Comparison of ENCODE assay signal across 8 cellular contexts in the genomic region with DNA sequence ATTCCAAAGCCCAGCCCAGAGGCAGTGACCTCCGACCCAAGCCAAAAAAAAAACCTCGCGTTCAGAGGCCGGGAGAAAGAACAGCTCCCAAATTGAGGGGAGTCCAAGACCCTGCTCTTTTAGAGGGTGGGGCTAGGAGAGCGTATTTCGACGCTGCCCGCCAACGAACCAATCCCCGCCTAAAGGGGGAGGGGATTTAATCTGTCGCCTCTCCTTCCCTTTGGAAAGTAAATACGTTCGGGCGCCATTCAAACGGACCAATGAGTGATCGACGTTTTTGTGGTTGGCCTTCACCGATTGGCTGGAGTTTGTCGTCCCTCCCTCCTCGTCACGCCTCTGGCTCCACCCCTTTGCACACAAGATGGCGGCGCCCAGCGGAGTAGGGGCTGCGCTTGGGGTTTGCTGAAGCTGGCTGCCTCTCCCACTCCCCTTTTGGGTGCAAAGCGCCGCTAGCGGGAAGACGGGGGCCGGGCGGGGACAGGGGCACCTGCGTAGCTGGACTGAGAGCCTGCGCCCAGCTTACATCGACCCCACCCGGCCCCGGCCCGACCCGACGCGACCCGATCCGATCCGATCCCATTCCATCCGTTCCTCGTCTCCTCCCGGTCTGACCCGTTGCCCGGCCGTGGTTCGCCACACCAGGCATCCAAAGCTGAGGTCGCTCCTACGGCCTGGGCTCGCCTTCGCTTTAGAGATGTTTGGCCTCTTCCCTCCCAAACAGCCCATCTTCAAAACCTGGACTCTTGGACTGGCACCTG. TPM values are rescaled to one million over a fixed set of nuclear protein-coding genes. Genes with fewer than 3 reads are reported as not detected.
A peak's percentile ranks its signal among the peaks of the same experiment; 100 is the strongest.
DNase-seq lines count a peak whose midpoint lies in the region; ATAC-seq and TF ChIP-seq lines count a peak whose summit lies in the region.

A gene (plus strand): TSS at position 355 of the 758 bp plus-strand sequence. CDS start 596 bp downstream, outside the sequence.

- H3K4me3 ChIP-seq in GM12865 (ENCODE audit: low read depth, low read length): peak within 1 kb of the TSS; percentile 79
- peak within 1 kb of the TSS; percentile 90 for H3K4me3 ChIP-seq in adipocyte (ENCODE audit: low read length)
- H3K4me3 ChIP-seq in cardiac muscle cell: peak within 1 kb of the TSS; percentile 60
- peak within 1 kb of the TSS; percentile 70 for H3K4me3 ChIP-seq in parathyroid adenoma (ENCODE audit: low read depth, low read length)
- H3K4me3 ChIP-seq in tibial nerve: peak within 1 kb of the TSS; percentile 75 to 88 (median 82)

- H3K36me3 ChIP-seq in adipocyte (ENCODE audit: control insufficient read depth, insufficient read depth, low read length, severe bottlenecking) (no peaks in the 10 kb centered on the region), cardiac muscle cell (no peaks in the 10 kb centered on the region), parathyroid adenoma (ENCODE audit: control insufficient read depth, insufficient read depth, low read length) (no peaks in the 10 kb centered on the region), tibial nerve (peaks cover 0 to 23% (median 0%) of the 10 kb centered on the region in 3 donors)

- peak within 1 kb of the TSS; percentile 96 for H3K27ac ChIP-seq in cardiac muscle cell
- peak within 1 kb of the TSS; percentile 47 for H3K27ac ChIP-seq in parathyroid adenoma
- peak within 1 kb of the TSS; percentile 83 to 94 (median 88) for H3K27ac ChIP-seq in tibial nerve

- peak; percentile 96 for ATAC-seq in HG02763 (IDR thresholded peaks at IDR 0.05; ENCODE audit: unreplicated experiment)

- H3K27me3 ChIP-seq in adipocyte (replicated peaks; ENCODE audit: control insufficient read depth, insufficient read depth, low read length) (no peaks in the 10 kb centered on the region), cardiac muscle cell (peaks cover 4% of the 10 kb centered on the region), parathyroid adenoma (ENCODE audit: control insufficient read depth, insufficient read depth, low read length) (no peaks in the 10 kb centered on the region), tibial nerve (no peaks in the 10 kb centered on the region)

- H3K79me2 ChIP-seq in parathyroid adenoma: no peaks in the 10 kb centered on the region

- no peaks in the 10 kb centered on the region for H3K9me3 ChIP-seq in adipocyte (ENCODE audit: control insufficient read depth, low read length)
- no peaks in the 10 kb centered on the region for H3K9me3 ChIP-seq in cardiac muscle cell (ENCODE audit: low read depth)
- H3K9me3 ChIP-seq in parathyroid adenoma (ENCODE audit: control insufficient read depth, low read length): no peaks in the 10 kb centered on the region
- H3K9me3 ChIP-seq in tibial nerve: no peaks in the 10 kb centered on the region

- peak; percentile 31 to 91 for TF ChIP-seq EP300 in tibial nerve (IDR thresholded peaks at IDR 0.05)

- H3K4me1 ChIP-seq in adipocyte (ENCODE audit: control insufficient read depth, insufficient read depth, low read length) (peaks cover 42% of the 10 kb centered on the region), cardiac muscle cell (ENCODE audit: low read depth) (peaks cover 6% of the 10 kb centered on the region), parathyroid adenoma (no peaks in the 10 kb centered on the region), tibial nerve (peaks cover 0 to 50% (median 22%) of the 10 kb centered on the region in 4 donors)

- peak; percentile 98 for DNase-seq in GM12865 (ENCODE audit: low read depth)
- peak; percentile 94 for DNase-seq in NCI-H1417 treated with DMSO at 0.1 percent for 48 hours (lab: John Stamatoyannopoulos, UW)
- DNase-seq in SW480 (ENCODE audit: low spot score): peak; percentile 97
- DNase-seq in adipocyte (ENCODE audit: low read depth): peak; percentile 99
- peak; percentile 98 to 99 for DNase-seq in cardiac muscle cell (ENCODE audit: low read depth in 1 of 2, low spot score in 1 of 2)
- peak; percentile 94 to 98 for DNase-seq in tibial nerve (ENCODE audit: low spot score in 2 of 2)

- H3K4me2 ChIP-seq in parathyroid adenoma (ENCODE audit: low read length): peak within 1 kb of the TSS; percentile 84

- peak; percentile 47 to 78 for TF ChIP-seq POLR2A in tibial nerve (IDR thresholded peaks at IDR 0.05)

- peak within 1 kb of the TSS; percentile 87 for H2AFZ ChIP-seq in parathyroid adenoma

- H3K9ac ChIP-seq in adipocyte (ENCODE audit: low read length) (peak within 1 kb of the TSS; percentile 86), parathyroid adenoma (peak within 1 kb of the TSS; percentile 67)

- no peak for TF ChIP-seq CTCF in GM12865 (IDR thresholded peaks at IDR 0.05; ENCODE audit: insufficient read depth, low read depth, low read length, missing control alignments)
- no peak for TF ChIP-seq CTCF in cardiac muscle cell (IDR thresholded peaks at IDR 0.05; ENCODE audit: low read depth, low read length)
- TF ChIP-seq CTCF in parathyroid adenoma (IDR thresholded peaks at IDR 0.05): no peak
- TF ChIP-seq CTCF in tibial nerve (IDR thresholded peaks at IDR 0.05): no peak

- 0% methylated on average over 33 to 52 of the region's 54 CpGs for WGBS in tibial nerve, 2 donors

RNA-seq across cellular contexts. Expression of the gene that starts here (rescaled TPM):
- total RNA-seq in cardiac muscle cell: 7.3 and 18.6 TPM in 2 replicates
- 45.6 and 99.8 TPM in 2 replicates for polyA plus RNA-seq in cardiac muscle cell
- total RNA-seq in tibial nerve: 10 to 100 TPM; 13.8 to 19.2 (median 15.9) TPM

Comparison
In these comparisons a context has a peak if more than half of its experiments do, and no peak if none do; other contexts are left out.
1. Peak in every context shown above with its lines: DNase-seq, ATAC-seq, H3K4me3 ChIP-seq and H3K27ac ChIP-seq.